Comparison of ENCODE assay signal across 26 cellular contexts in genomic region chr5:5933651-5934050, GRCh38.
DNase-seq lines count a peak whose midpoint lies in the region; TF ChIP-seq lines count a peak whose summit lies in the region.
"Had no signal": no experiment of that assay in that cellular context is flagged by ENCODE, and none has a peak within 500 bp of the region (broad histone marks: within the 10 kb centered on the region; RNA-seq: fewer than 3 reads in every experiment).

No MANE protein-coding gene starts in this region.

- TF ChIP-seq POLR2A in esophagus muscularis mucosa (IDR thresholded peaks at IDR 0.05; ENCODE audit: low read depth): no peak

- intact Hi-C loops in esophagus muscularis mucosa (cut with DNase I) (no loop called here), posterior vena cava (cut with DNase I) (no loop called here)

- H3K36me3 ChIP-seq in esophagus muscularis mucosa: no peaks in the 10 kb centered on the region
- no peaks in the 10 kb centered on the region for H3K36me3 ChIP-seq in neural progenitor cell
- no peaks in the 10 kb centered on the region for H3K36me3 ChIP-seq in MM.1S (replicated peaks; ENCODE audit: insufficient read depth, low read length)
- H3K36me3 ChIP-seq: BE2C, HAP-1 had no signal

- peaks cover 10% of the 10 kb centered on the region for H3K4me1 Mint-ChIP-seq in neural progenitor cell

- H3K4me2 ChIP-seq in neural progenitor cell (no peak overlapping the region), MM.1S (ENCODE audit: low read depth, low read length) (no peak overlapping the region)
- H3K4me2 ChIP-seq: KMS-11 had no signal

- H3K9me3 Mint-ChIP-seq in neural progenitor cell: no peaks in the 10 kb centered on the region

- H3K27ac Mint-ChIP-seq in neural progenitor cell: no peak overlapping the region
- H3K27ac Mint-ChIP-seq: HFFc6, IgD-negative memory B cell had no signal

- H3K4me1 ChIP-seq in esophagus muscularis mucosa (no peaks in the 10 kb centered on the region), neural progenitor cell (no peaks in the 10 kb centered on the region), MM.1S (ENCODE audit: low read length) (no peaks in the 10 kb centered on the region)
- H3K4me1 ChIP-seq: BE2C, HAP-1 had no signal

- H3K4me3 Mint-ChIP-seq in neural progenitor cell: no peak overlapping the region
- H3K4me3 Mint-ChIP-seq: HFFc6, IgD-negative memory B cell had no signal

- H3K9ac ChIP-seq in neural progenitor cell (no peak overlapping the region), MM.1S (ENCODE audit: low read length) (no peak overlapping the region)
- H3K9ac ChIP-seq: KMS-11 had no signal

- 68% methylated on average over 3 of the region's 3 CpGs for whole genome bisulfite sequencing in esophagus muscularis mucosa

- in situ Hi-C loops in SK-MEL-5 (cut with HindIII; ENCODE audit: low pct_unique_long_range_greater_than_20kb, low sequenced_read_pairs): no loop called here

- no peaks in the 10 kb centered on the region for H3K36me3 Mint-ChIP-seq in neural progenitor cell

- no peaks in the 10 kb centered on the region for H3K9me2 ChIP-seq in MM.1S (replicated peaks; ENCODE audit: insufficient read depth, low read length)

- H2AFZ ChIP-seq in neural progenitor cell (replicated peaks) (no peak overlapping the region), MM.1S (ENCODE audit: low read length) (no peak overlapping the region)

- DNase-seq in NCI-H82 (lab: John Stamatoyannopoulos, UW) (peak; percentile 1), NCI-H82 treated with DMSO at 0.1 percent for 48 hours (lab: John Stamatoyannopoulos, UW; ENCODE audit: unreplicated experiment) (no peak), SK-MEL-5 (ENCODE audit: low read depth, low spot score) (peak; percentile 17), esophagus muscularis mucosa (ENCODE audit: extremely low spot score) (peak; percentile 85), neural progenitor cell (ENCODE audit: low spot score) (no peak), MM.1S (no peak), posterior vena cava (ENCODE audit: low spot score) (no peak), NCI-H748 (lab: John Stamatoyannopoulos, UW; ENCODE audit: unreplicated experiment) (no peak)
- DNase-seq: ACHN, BE2C, Calu3, DMS79 treated with DMSO at 0.1 percent for 48 hours, HFFc6, NCI-H1092, NCI-H1417 treated with DMSO at 0.1 percent for 48 hours, NCI-H187, NCI-H2081 treated with DMSO at 0.1 percent for 48 hours, NCI-H2171 treated with DMSO at 0.1 percent for 48 hours, NCI-H345, NCI-H774, SHP77 had no signal

- H3K27ac ChIP-seq in esophagus muscularis mucosa (replicated peaks in 1 of 4) (no peak overlapping the region), neural progenitor cell (no peak overlapping the region), MM.1S (ENCODE audit: low read length) (no peak overlapping the region)
- H3K27ac ChIP-seq: 22Rv1, KMS-11, RWPE1 had no signal

- no peak for TF ChIP-seq EP300 in esophagus muscularis mucosa (IDR thresholded peaks at IDR 0.05)

- H3F3A ChIP-seq in neural progenitor cell (ENCODE audit: low read depth) (no peaks in the 10 kb centered on the region), MM.1S (ENCODE audit: insufficient read depth, low read length) (no peaks in the 10 kb centered on the region)

- H3K4me3 ChIP-seq in esophagus muscularis mucosa (no peak overlapping the region), neural progenitor cell (no peak overlapping the region), MM.1S (ENCODE audit: low read length) (no peak overlapping the region)
- H3K4me3 ChIP-seq: HAP-1 had no signal

- TF ChIP-seq CTCF in esophagus muscularis mucosa (IDR thresholded peaks at IDR 0.05) (no peak), neural progenitor cell (IDR thresholded peaks at IDR 0.05) (peak; percentile 9), MM.1S (IDR thresholded peaks at IDR 0.05; ENCODE audit: low read length) (no peak)

- H3K27me3 ChIP-seq in esophagus muscularis mucosa: no peaks in the 10 kb centered on the region
- H3K27me3 ChIP-seq in neural progenitor cell: peaks cover 3% of the 10 kb centered on the region
- no peaks in the 10 kb centered on the region for H3K27me3 ChIP-seq in MM.1S (replicated peaks; ENCODE audit: insufficient read depth, low read length)
- H3K27me3 ChIP-seq: BE2C had no signal

- H4K20me1 ChIP-seq in neural progenitor cell (ENCODE audit: low read depth) (no peaks in the 10 kb centered on the region), MM.1S (ENCODE audit: insufficient read depth, low read length) (no peaks in the 10 kb centered on the region)

- H3K79me2 ChIP-seq in neural progenitor cell (ENCODE audit: low read depth) (no peaks in the 10 kb centered on the region), MM.1S (ENCODE audit: low read length) (no peaks in the 10 kb centered on the region)

- no peaks in the 10 kb centered on the region for H3K9me3 ChIP-seq in esophagus muscularis mucosa
- H3K9me3 ChIP-seq in neural progenitor cell (ENCODE audit: low read depth): no peaks in the 10 kb centered on the region
- no peaks in the 10 kb centered on the region for H3K9me3 ChIP-seq in MM.1S (replicated peaks; ENCODE audit: insufficient read depth, low read length)
- H3K9me3 ChIP-seq: BE2C, HAP-1 had no signal

- peaks cover 4% of the 10 kb centered on the region for H3K27me3 Mint-ChIP-seq in neural progenitor cell (ENCODE audit: insufficient read depth, low read depth)

Comparison
In these comparisons a context has a peak if more than half of its experiments do, and no peak if none do; other contexts are left out.
1. DNase-seq: peak in NCI-H82 (single experiment), SK-MEL-5 (single experiment) and esophagus muscularis mucosa (single experiment); none in NCI-H82 treated with DMSO at 0.1 percent for 48 hours (single experiment), neural progenitor cell (single experiment), MM.1S (single experiment), posterior vena cava (single experiment) and NCI-H748 (single experiment).